17 cellular contexts compared by ENCODE assay signal in the genomic region with DNA sequence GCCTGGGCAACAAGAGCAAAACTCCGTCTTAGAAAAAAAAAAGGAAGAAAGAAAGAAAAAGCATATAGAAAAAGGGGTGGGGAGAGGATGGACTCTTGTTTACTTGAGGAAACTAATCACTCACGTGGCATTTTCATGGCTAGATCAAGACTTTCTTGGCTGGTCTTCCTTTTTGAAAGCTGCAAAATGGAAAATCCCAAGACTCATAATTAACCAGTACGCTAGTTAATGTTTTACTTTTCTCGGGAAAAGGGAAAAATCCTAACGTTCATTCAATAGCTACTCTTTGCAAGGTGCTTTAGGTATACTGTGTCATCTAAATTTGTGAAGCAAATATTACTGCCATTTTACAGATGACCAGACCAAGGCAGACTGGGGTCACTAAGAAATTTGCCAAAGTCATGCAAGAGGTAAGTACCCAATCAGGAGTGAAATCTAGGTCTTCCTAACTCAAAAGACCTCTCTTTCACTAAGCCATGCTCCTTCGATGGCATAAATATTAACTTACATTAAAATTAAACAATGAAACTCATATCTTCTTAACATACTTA. TPM values are rescaled to one million over a fixed set of nuclear protein-coding genes. Genes with fewer than 3 reads are reported as not detected.
DNase-seq lines count a peak whose midpoint lies in the region; FAIRE-seq and TF ChIP-seq lines count a peak whose summit lies in the region.
"Had no signal": no experiment of that assay in that cellular context is flagged by ENCODE, and none has a peak within 500 bp of the region (broad histone marks: within the 10 kb centered on the region; RNA-seq: fewer than 3 reads in every experiment).

No MANE protein-coding gene starts in this region.

- in situ Hi-C loops in transverse colon (cut with MboI; ENCODE audit: low pct_ligation_motif_present in 1 of 4, low pct_unique_long_range_greater_than_20kb in 1 of 4, low sequenced_read_pairs in 3 of 4) = no loop called here

- peaks cover 10% of the 10 kb centered on the region for H3K4me1 Mint-ChIP-seq in Calu3 (ENCODE audit: low read depth, unreplicated experiment)

- no peak for FAIRE-seq in GM12892 (lab: Jason Lieb, UNC)
- FAIRE-seq: H54 had no signal

- H3K36me3 Mint-ChIP-seq in Calu3 (ENCODE audit: insufficient read depth, unreplicated experiment) = peaks cover 32% of the 10 kb centered on the region

- CTCF ChIA-PET in Calu3 (lab: Charles Lee) = interaction anchor here (0.7 kb wide), 1 partner anchor 51 kb away, joined by 5 read pairs; no protein-coding TSS in a partner anchor

- intact Hi-C loops in Calu3 (cut with micrococcal nuclease; ENCODE audit: unreplicated experiment) (no loop called here), colonic mucosa (cut with DNase I) (no loop called here), transverse colon (cut with DNase I; ENCODE audit: low total_unique reads) (no loop called here)

- no peak for TF ChIP-seq EP300 in transverse colon (IDR thresholded peaks at IDR 0.05; ENCODE audit: low read depth)

- 51 to 56% methylated on average over 5 to 6 of the region's 6 CpGs for WGBS in transverse colon (ENCODE audit: low coverage in 1 of 2), 2 donors

- H3K27ac Mint-ChIP-seq in Calu3 (ENCODE audit: unreplicated experiment) = peak overlapping the region; percentile 36
- H3K27ac Mint-ChIP-seq: CD4-positive, CD25-positive, alpha-beta regulatory T cell; T-cell had no signal

- no peaks in the 10 kb centered on the region for H3K9me3 ChIP-seq in colonic mucosa
- no peaks in the 10 kb centered on the region for H3K9me3 ChIP-seq in transverse colon
- H3K9me3 ChIP-seq: BE2C, SJCRH30 had no signal

- DNase-seq in Calu3 = no peak
- no peak for DNase-seq in colonic mucosa
- peak; percentile 85 for DNase-seq in kidney tubule cell (ENCODE audit: low spot score)
- DNase-seq in transverse colon = no peak
- DNase-seq in NCI-H510A treated with DMSO at 0.1 percent for 48 hours (lab: John Stamatoyannopoulos, UW) = no peak
- no peak for DNase-seq in SIG-M5 treated with dmso at 0.1 percent for 504 hours (lab: John Stamatoyannopoulos, UW; ENCODE audit: unreplicated experiment)
- no peak for DNase-seq in GM12892 (ENCODE audit: insufficient read length)
- DNase-seq: BE2C; CD4-positive, CD25-positive, alpha-beta regulatory T cell; GDM1; KBM-7; NCI-H1092 treated with DMSO at 0.1 percent for 48 hours; NCI-H1436 treated with DMSO at 0.1 percent for 48 hours; NCI-H1930; SJCRH30; T-cell had no signal

- H3K27ac ChIP-seq in colonic mucosa (peak overlapping the region; percentile 21), transverse colon (peak overlapping the region in 3 of 4 donors; percentile 36 to 71 (median 39))
- H3K27ac ChIP-seq: SJCRH30 had no signal

- no peak for TF ChIP-seq CTCF in Calu3 (IDR thresholded peaks at IDR 0.05; ENCODE audit: unreplicated experiment)
- TF ChIP-seq CTCF in colonic mucosa (IDR thresholded peaks at IDR 0.05) = no peak
- no peak for TF ChIP-seq CTCF in transverse colon (IDR thresholded peaks at IDR 0.05)

- no peak for TF ChIP-seq POLR2A in transverse colon (IDR thresholded peaks at IDR 0.05)
- no peak for TF ChIP-seq POLR2A in GM12892 (IDR thresholded peaks at IDR 0.05; ENCODE audit: low read depth, low read length)

- H3K9ac ChIP-seq in colonic mucosa (ENCODE audit: low read depth in 2 of 2, low read length in 2 of 2) = no peak overlapping the region

- H3K27me3 Mint-ChIP-seq in Calu3 (ENCODE audit: unreplicated experiment) = no peaks in the 10 kb centered on the region
- H3K27me3 Mint-ChIP-seq: T-cell had no signal

- H3K27me3 ChIP-seq in colonic mucosa (no peaks in the 10 kb centered on the region), transverse colon (no peaks in the 10 kb centered on the region)
- H3K27me3 ChIP-seq: BE2C, SJCRH30 had no signal

- BruUV-seq in Calu3 (replicated peaks; lab: Mats Ljungman, UMichigan) = no TSS peak

- H3K36me3 ChIP-seq in colonic mucosa = peaks cover 3% of the 10 kb centered on the region
- peaks cover 0 to 18% (median under 1%) of the 10 kb centered on the region in 4 donors for H3K36me3 ChIP-seq in transverse colon

- H3K4me3 Mint-ChIP-seq in Calu3 (ENCODE audit: low read depth, unreplicated experiment) = peak overlapping the region; percentile 24
- H3K4me3 Mint-ChIP-seq: CD4-positive, CD25-positive, alpha-beta regulatory T cell; T-cell had no signal

- H3K4me1 ChIP-seq in colonic mucosa (peaks cover 4% of the 10 kb centered on the region), transverse colon (peaks cover 4 to 61% (median 23%) of the 10 kb centered on the region in 4 donors)
- H3K4me1 ChIP-seq: BE2C, SJCRH30 had no signal

- H3K9me3 Mint-ChIP-seq in Calu3 (ENCODE audit: low read depth, unreplicated experiment) = no peaks in the 10 kb centered on the region
- H3K9me3 Mint-ChIP-seq: CD4-positive, CD25-positive, alpha-beta regulatory T cell; T-cell had no signal

- H3K4me3 ChIP-seq in colonic mucosa = no peak overlapping the region
- H3K4me3 ChIP-seq in transverse colon = no peak overlapping the region
- H3K4me3 ChIP-seq: SJCRH30 had no signal

RNA-seq across cellular contexts. Expression of gene NAPEPLD, which starts 24.4 kb away (rescaled TPM):
- total RNA-seq in Calu3 (2022) = 25.9 and 28.6 TPM in 2 replicates
- 10 to 100 TPM; 61.4 to 64.6 TPM for total RNA-seq in colonic mucosa
- 100 to 1,000 TPM in 1 of 4 donors, 10 to 100 TPM in 3; 51.9 to 179 (median 81.8) TPM for total RNA-seq in transverse colon
- 5.1 TPM for polyA plus RNA-seq in GM12892 (2012; ENCODE audit: missing spikeins)

RNA-seq across cellular contexts. Expression of gene ARMC10, which starts 49.6 kb away (rescaled TPM):
- total RNA-seq in Calu3 (2022) (34.5 and 41.0 TPM in 2 replicates), colonic mucosa (10 to 100 TPM; 39.6 to 40.4 TPM), transverse colon (10 to 100 TPM; 12.7 to 50.7 (median 27.0) TPM)
- 27.7 TPM for polyA plus RNA-seq in GM12892 (2012; ENCODE audit: missing spikeins)

RNA-seq across cellular contexts. Expression of gene FBXL13, which starts 49.9 kb away (rescaled TPM):
- 1.3 and 2.6 TPM in 2 replicates for total RNA-seq in Calu3 (2022)
- under 1 TPM; 0.17 to 0.64 TPM for total RNA-seq in colonic mucosa
- total RNA-seq in transverse colon = 1 to 10 TPM in 2 of 4 donors, under 1 TPM in 1, not detected in 1; 0.96 to 6.8 (median 1.9) TPM
- polyA plus RNA-seq in GM12892 (2012; ENCODE audit: missing spikeins) = 1.1 TPM
- total RNA-seq: CD4-positive, CD25-positive, alpha-beta regulatory T cell had no signal
